9 cellular contexts compared by ENCODE assay signal in the genomic region with DNA sequence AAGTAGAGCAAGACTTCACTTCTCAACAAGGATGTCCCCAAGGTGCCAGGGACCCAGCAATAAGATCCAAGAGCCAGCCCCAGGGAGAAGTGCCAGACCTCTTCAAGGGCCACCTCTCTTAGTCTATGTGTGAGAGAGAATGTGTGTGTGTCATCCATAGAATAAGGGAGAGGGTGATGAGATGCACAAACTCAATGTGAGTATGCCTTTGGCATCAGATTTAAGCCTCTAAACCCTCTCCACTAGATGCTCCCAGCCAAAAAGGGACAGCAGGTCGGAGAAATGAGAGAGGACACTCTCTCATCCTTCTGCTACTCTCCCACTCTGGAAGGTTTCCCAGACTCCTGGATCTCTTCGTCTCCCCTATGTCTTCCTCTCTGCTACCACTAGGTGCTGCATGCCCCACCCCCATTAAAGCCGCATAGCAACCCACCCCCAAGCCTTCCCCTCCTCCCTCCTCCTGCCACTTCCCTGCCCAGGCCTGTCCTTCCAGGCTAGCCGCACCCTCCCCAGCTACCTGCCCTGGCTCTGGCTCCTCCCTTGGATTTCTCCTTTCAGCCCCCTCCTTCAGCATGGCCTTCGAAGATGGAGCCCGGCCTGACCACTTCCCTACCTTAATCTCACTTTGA. TPM values are rescaled to one million over a fixed set of nuclear protein-coding genes. Genes with fewer than 3 reads are reported as not detected.
DNase-seq lines count a peak whose midpoint lies in the region; ATAC-seq, FAIRE-seq and TF ChIP-seq lines count a peak whose summit lies in the region.
"Had no signal": no experiment of that assay in that cellular context is flagged by ENCODE, and none has a peak within 500 bp of the region (broad histone marks: within the 10 kb centered on the region; RNA-seq: fewer than 3 reads in every experiment).

No MANE protein-coding gene starts in this region.

- H3K36me3 Mint-ChIP-seq in CD14-positive monocyte: peaks cover 1 to 11% of the 10 kb centered on the region in 2 donors

- H3K9me3 ChIP-seq in GM23248 (ENCODE audit: low read depth): no peaks in the 10 kb centered on the region

- WGBS in GM23248 (ENCODE audit: low coverage in 1 of 2, low lambda C conversion rate in 2 of 2, missing lambda C conversion rate in 2 of 2), 2 experiments: 45 to 73% methylated on average over 4 to 6 of the region's 6 CpGs

- ATAC-seq in left colon (peak; percentile 5), HG02571 (IDR thresholded peaks at IDR 0.05; ENCODE audit: unreplicated experiment) (no peak)

- DNase-seq in GM23248 (peak; percentile 59), left colon (peak in 1 of 2 donors; percentile 66), inferior parietal cortex (ENCODE audit: extremely low spot score) (no peak), frontal cortex (ENCODE audit: low spot score in 2 of 2) (no peak), CD14-positive monocyte (ENCODE audit: low spot score) (no peak)
- DNase-seq: NCI-H2081 treated with DMSO at 0.1 percent for 48 hours had no signal

- H3K4me2 ChIP-seq in GM23248 (ENCODE audit: unreplicated experiment): peak overlapping the region; percentile 37

- no peak for FAIRE-seq in frontal cortex (lab: Jason Lieb, UNC)

- no peaks in the 10 kb centered on the region for H4K20me1 ChIP-seq in GM23248 (ENCODE audit: insufficient read depth)

- H3K27me3 Mint-ChIP-seq in CD14-positive monocyte (ENCODE audit: low read depth in 3 of 3): peaks cover 13 to 24% (median 13%) of the 10 kb centered on the region in 3 donors

- intact Hi-C loops in left colon (cut with DNase I, micrococcal nuclease) (no loop called here), CD14-positive monocyte (cut with micrococcal nuclease) (loop anchor here in 1 of 2 donors (5.0 kb wide), 1 partner anchor 43 kb away; the partner anchor contains the start of gene ESPL1)

- H3K36me3 ChIP-seq in GM23248 (ENCODE audit: low read depth): no peaks in the 10 kb centered on the region

- no peaks in the 10 kb centered on the region for H3K27me3 ChIP-seq in GM23248 (replicated peaks; ENCODE audit: insufficient read depth)

- H2AFZ ChIP-seq in GM23248: no peak overlapping the region

- H3K9me3 Mint-ChIP-seq in CD14-positive monocyte: peaks cover 0 to 2% (median 0%) of the 10 kb centered on the region in 7 donors

- in situ Hi-C loops in GM23248 (cut with MboI): no loop called here

- peaks cover 43% of the 10 kb centered on the region for H3K4me1 Mint-ChIP-seq in CD14-positive monocyte

- peak overlapping the region in 3 of 7 donors; percentile 6 to 36 (median 32) for H3K27ac Mint-ChIP-seq in CD14-positive monocyte

- TF ChIP-seq CTCF in 22Rv1 (IDR thresholded peaks at IDR 0.05) (peak; percentile 13; the same call in 1 of the 2 replicates), CD14-positive monocyte (IDR thresholded peaks at IDR 0.05) (no peak)

- H3K79me2 ChIP-seq in GM23248 (ENCODE audit: insufficient read depth): peaks cover 5% of the 10 kb centered on the region; the same call in 1 of the 2 replicates

- H3K4me3 ChIP-seq in GM23248: no peak overlapping the region

- peaks cover 43% of the 10 kb centered on the region for H3K4me1 ChIP-seq in GM23248 (ENCODE audit: insufficient read depth)

- peak overlapping the region in 1 of 2 donors; percentile 62 for H3K4me3 Mint-ChIP-seq in CD14-positive monocyte

- H3F3A ChIP-seq in GM23248 (ENCODE audit: insufficient read depth): peaks cover 44% of the 10 kb centered on the region

- H3K27ac ChIP-seq in 22Rv1 (peak overlapping the region; percentile 98), GM23248 (peak overlapping the region; percentile 99), angular gyrus (ENCODE audit: low read depth, low read length) (peak overlapping the region; percentile 79)

- H3K9me2 ChIP-seq in GM23248 (ENCODE audit: insufficient read depth): no peaks in the 10 kb centered on the region

- H3K9ac ChIP-seq in GM23248: peak overlapping the region; percentile 88

RNA-seq across cellular contexts. Expression of gene RARG, which starts 7.6 kb away (rescaled TPM):
- 75.3 and 76.6 TPM in 2 replicates for total RNA-seq in GM23248 (2014; rRNA removed; shearing (Covaris generic))
- polyA plus RNA-seq in GM23248 (2016; fragmentation: Nextera tagmentation; extraction: Ambion mirVana) (116 and 118 TPM in 2 replicates), CD14-positive monocyte (1 to 10 TPM; 1.8 to 2.3 TPM)
- total RNA-seq in left colon (10 to 100 TPM; 10.2 to 12.3 TPM), frontal cortex (1.6 TPM)

RNA-seq across cellular contexts. Expression of gene ITGB7, which starts 17.3 kb away (rescaled TPM):
- total RNA-seq in GM23248 (2014; rRNA removed; shearing (Covaris generic)): 1.4 and 2.4 TPM in 2 replicates
- polyA plus RNA-seq in GM23248 (2016; fragmentation: Nextera tagmentation; extraction: Ambion mirVana) (0.84 and 1.2 TPM in 2 replicates), CD14-positive monocyte (10 to 100 TPM; 28.4 to 33.1 TPM)
- total RNA-seq in left colon (1 to 10 TPM; 4.6 to 9.1 TPM), frontal cortex (not detected)

RNA-seq across cellular contexts. Expression of gene CSAD, which starts 43.7 kb away (rescaled TPM):
- 13.4 and 14.2 TPM in 2 replicates for total RNA-seq in GM23248 (2014; rRNA removed; shearing (Covaris generic))
- polyA plus RNA-seq in GM23248 (2016; fragmentation: Nextera tagmentation; extraction: Ambion mirVana) (6.1 and 8.6 TPM in 2 replicates), CD14-positive monocyte (1 to 10 TPM; 1.3 to 1.4 TPM)
- total RNA-seq in left colon (10 to 100 TPM; 22.8 to 28.7 TPM), frontal cortex (11.8 TPM)

RNA-seq across cellular contexts. Expression of gene ESPL1, which starts 43.7 kb away (rescaled TPM):
- total RNA-seq in GM23248 (2014; rRNA removed; shearing (Covaris generic)): 5.6 and 8.5 TPM in 2 replicates
- polyA plus RNA-seq in GM23248 (2016; fragmentation: Nextera tagmentation; extraction: Ambion mirVana): 2.0 and 3.3 TPM in 2 replicates
- total RNA-seq in left colon: 1 to 10 TPM; 3.3 to 9.6 TPM
- total RNA-seq in frontal cortex: 1.2 TPM
- not detected for polyA plus RNA-seq in CD14-positive monocyte

RNA-seq across cellular contexts. Expression of gene ZNF740, which starts 43.9 kb away (rescaled TPM):
- total RNA-seq in GM23248 (2014; rRNA removed; shearing (Covaris generic)): 5.1 and 6.5 TPM in 2 replicates
- polyA plus RNA-seq in GM23248 (2016; fragmentation: Nextera tagmentation; extraction: Ambion mirVana) (2.8 and 3.9 TPM in 2 replicates), CD14-positive monocyte (1 to 10 TPM in 1 of 2 donors, under 1 TPM in 1; 0.74 to 1.3 TPM)
- total RNA-seq in left colon (10 to 100 TPM; 28.7 to 32.7 TPM), frontal cortex (17.1 TPM)
